Comparison of ENCODE assay signal across 20 cellular contexts in genomic region chr13:21504379-21504778, GRCh38.
"Had no signal": no experiment of that assay in that cellular context is flagged by ENCODE, and none has a peak within 500 bp of the region (broad histone marks: within the 10 kb centered on the region; RNA-seq: fewer than 3 reads in every experiment).

No MANE protein-coding gene starts in this region.

- ATAC-seq: foreskin keratinocyte; gastroesophageal sphincter; heart left ventricle; left colon; left lung; left ventricle myocardium superior; lower lobe of right lung; mucosa of descending colon; naive thymus-derived CD8-positive, alpha-beta T cell had no signal

- DNase-seq: dermis blood vessel endothelial cell; dorsolateral prefrontal cortex; effector CD4-positive, alpha-beta T cell; effector memory CD4-positive, alpha-beta T cell; foreskin keratinocyte; heart left ventricle; hypothalamus; immature natural killer cell; islet precursor cell; kidney; kidney glomerular epithelial cell; left colon; left lung; left ventricle myocardium superior; lower lobe of right lung; mesenchymal stem cell; mucosa of descending colon; naive B cell; naive thymus-derived CD8-positive, alpha-beta T cell had no signal
